Comparison of ENCODE assay signal across 35 cellular contexts in genomic region chr15:23983500-23984259, GRCh38.
"Had no signal": no experiment of that assay in that cellular context is flagged by ENCODE, and none has a peak within 500 bp of the region (broad histone marks: within the 10 kb centered on the region; RNA-seq: fewer than 3 reads in every experiment).

No MANE protein-coding gene starts in this region.

- H3K4me3 ChIP-seq: MG63 had no signal

- H3K36me3 ChIP-seq: MG63 had no signal

- DNase-seq: Karpas-422, Kasumi-1, MG63, MM.1S, MV-4-11, NCI-H1048, NCI-H1092, NCI-H1092 treated with DMSO at 0.1 percent for 48 hours, NCI-H1105, NCI-H1105 treated with DMSO at 0.1 percent for 48 hours, NCI-H1417, NCI-H1417 treated with DMSO at 0.1 percent for 48 hours, NCI-H1436, NCI-H1436 treated with DMSO at 0.1 percent for 48 hours, NCI-H146, NCI-H1694, NCI-H1694 treated with DMSO at 0.1 percent for 48 hours, NCI-H187, NCI-H187 treated with DMSO at 0.1 percent for 48 hours, NCI-H1930, NCI-H2029, NCI-H2029 treated with DMSO at 0.1 percent for 48 hours, NCI-H2081, NCI-H2081 treated with DMSO at 0.1 percent for 48 hours, NCI-H2107, NCI-H2171, NCI-H2171 treated with DMSO at 0.1 percent for 48 hours, NCI-H2227 treated with DMSO at 0.1 percent for 48 hours, NCI-H226, NCI-H345, NCI-H446, NCI-H446 treated with DMSO at 0.1 percent for 48 hours, NCI-H510A, NCI-H510A treated with DMSO at 0.1 percent for 48 hours, NCI-H524 had no signal

- H3K9me3 ChIP-seq: MG63 had no signal

- H3K27me3 ChIP-seq: MG63 had no signal
